In genomic region chr2:69789762-69790600, GRCh38 we compare ENCODE assay signal across 1 cellular context.
TF ChIP-seq lines count a peak whose summit lies in the region.

No MANE protein-coding gene starts in this region.

TF ChIP-seq in H1, 55 proteins besides CTCF, POLR2A, EP300 and RAD21:
- TF ChIP-seq GABPA (IDR thresholded peaks at IDR 0.05; ENCODE audit: borderline replicate concordance, insufficient read depth, low read length) (no peak), HDAC6 (IDR thresholded peaks at IDR 0.05; ENCODE audit: low read depth, low read length) (no peak), JUN (IDR thresholded peaks at IDR 0.05; ENCODE audit: low read depth, low read length) (no peak), ASH2L (IDR thresholded peaks at IDR 0.05; ENCODE audit: low read length) (no peak), MAX (IDR thresholded peaks at IDR 0.05) (no peak), KDM4A (IDR thresholded peaks at IDR 0.05; ENCODE audit: low read depth, low read length, severe bottlenecking) (no peak), SRF (IDR thresholded peaks at IDR 0.05; ENCODE audit: low read depth, low read length) (no peak), ZNF274 (IDR thresholded peaks at IDR 0.05; ENCODE audit: borderline replicate concordance, extremely low read depth, low read length) (no peak), RFX5 (IDR thresholded peaks at IDR 0.05; ENCODE audit: borderline replicate concordance, low read depth, low read length) (no peak), USF2 (IDR thresholded peaks at IDR 0.05; ENCODE audit: low read length) (no peak), TEAD4 (IDR thresholded peaks at IDR 0.05; ENCODE audit: low read depth, low read length) (no peak), SP2 (IDR thresholded peaks at IDR 0.05; ENCODE audit: low read length) (no peak), CTBP2 (IDR thresholded peaks at IDR 0.05; ENCODE audit: borderline replicate concordance, insufficient read depth, insufficient read length, low read length) (no peak)
TF ChIP-seq in H1: peak in this region for 0.
